In the genomic region with DNA sequence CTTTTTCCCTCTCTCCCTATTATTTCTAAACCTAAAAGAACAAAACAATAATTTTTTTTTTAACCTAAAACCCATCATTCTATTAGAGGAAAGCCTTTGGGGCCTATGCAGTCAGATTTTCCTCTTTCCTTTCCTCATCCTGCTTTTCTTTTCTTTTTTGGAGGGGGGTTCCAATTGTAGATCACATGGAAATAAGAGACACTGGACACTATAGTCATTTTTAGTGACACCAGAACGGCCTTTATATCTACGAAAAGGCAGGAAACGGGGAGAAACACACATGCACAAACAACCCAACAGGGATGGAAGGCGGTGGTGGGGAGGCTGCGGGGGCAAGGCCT, we compare ENCODE assay signal across 1 cellular context.
TF ChIP-seq lines count a peak whose summit lies in the region.

No MANE protein-coding gene starts in this region.

TF ChIP-seq in HEK293, 187 proteins besides CTCF, POLR2A, EP300 and RAD21 (continued from another document):
- TF ChIP-seq, protein P1, sequence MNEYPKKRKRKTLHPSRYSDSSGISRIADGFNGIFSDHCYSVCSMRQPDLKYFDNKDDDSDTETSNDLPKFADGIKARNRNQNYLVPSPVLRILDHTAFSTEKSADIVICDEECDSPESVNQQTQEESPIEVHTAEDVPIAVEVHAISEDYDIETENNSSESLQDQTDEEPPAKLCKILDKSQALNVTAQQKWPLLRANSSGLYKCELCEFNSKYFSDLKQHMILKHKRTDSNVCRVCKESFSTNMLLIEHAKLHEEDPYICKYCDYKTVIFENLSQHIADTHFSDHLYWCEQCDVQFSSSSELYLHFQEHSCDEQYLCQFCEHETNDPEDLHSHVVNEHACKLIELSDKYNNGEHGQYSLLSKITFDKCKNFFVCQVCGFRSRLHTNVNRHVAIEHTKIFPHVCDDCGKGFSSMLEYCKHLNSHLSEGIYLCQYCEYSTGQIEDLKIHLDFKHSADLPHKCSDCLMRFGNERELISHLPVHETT (tag by site-specific recombination; IDR thresholded peaks at IDR 0.05), result no peak
